In the genomic region with DNA sequence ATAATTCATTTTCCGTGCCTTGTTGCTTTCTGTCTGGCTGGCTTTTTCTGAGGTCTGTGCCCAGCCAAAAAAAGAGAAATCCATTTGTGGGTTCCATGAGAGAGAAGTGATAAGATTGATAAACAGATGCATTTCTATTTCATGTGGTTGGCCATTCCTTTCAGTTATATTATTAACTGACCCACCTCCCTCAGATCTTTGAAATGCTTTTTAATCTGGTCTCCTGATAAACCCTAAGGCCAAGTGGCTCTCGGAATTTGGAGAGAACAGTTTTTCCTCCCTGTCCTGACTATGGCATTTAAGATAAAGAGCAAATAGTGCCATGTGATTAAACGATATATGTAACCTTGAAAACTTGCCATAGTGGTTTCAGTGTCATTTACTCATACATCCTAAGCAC, we compare ENCODE assay signal across 28 cellular contexts.
"Had no signal": no experiment of that assay in that cellular context is flagged by ENCODE, and none has a peak within 500 bp of the region (broad histone marks: within the 10 kb centered on the region; RNA-seq: fewer than 3 reads in every experiment).

No MANE protein-coding gene starts in this region.

- H3K4me3 Mint-ChIP-seq: effector memory CD8-positive, alpha-beta T cell; endodermal cell; naive B cell had no signal

- H3K27ac ChIP-seq: coronary artery, dorsolateral prefrontal cortex, epithelial cell of prostate, esophagus squamous epithelium, foreskin keratinocyte, gastroesophageal sphincter, heart right ventricle, left lung, lower lobe of right lung had no signal

- H3K27ac Mint-ChIP-seq: effector memory CD8-positive, alpha-beta T cell; endodermal cell had no signal

- H3K9me3 Mint-ChIP-seq: effector memory CD8-positive, alpha-beta T cell had no signal

- H3K27me3 ChIP-seq: foreskin keratinocyte, gastroesophageal sphincter, heart right ventricle, left lung had no signal

- H3K4me1 Mint-ChIP-seq: naive B cell had no signal

- ATAC-seq: effector memory CD8-positive, alpha-beta T cell; esophagus mucosa; foreskin keratinocyte; gastroesophageal sphincter; heart right ventricle; left cardiac atrium; left lung; left ventricle myocardium superior; lower lobe of right lung had no signal

- DNase-seq: dermis blood vessel endothelial cell; dorsolateral prefrontal cortex; effector CD4-positive, alpha-beta T cell; effector memory CD8-positive, alpha-beta T cell; endodermal cell; erythroblast; esophagus squamous epithelium; foreskin keratinocyte; glutamatergic neuron; head of caudate nucleus; heart right ventricle; hippocampal formation; left cardiac atrium; left lung; left ventricle myocardium superior; lower lobe of right lung; mesenchymal stem cell; midbrain; naive B cell had no signal

- H3K9me3 ChIP-seq: esophagus squamous epithelium, gastroesophageal sphincter, heart right ventricle, lower lobe of right lung had no signal

- H3K4me3 ChIP-seq: coronary artery, dorsolateral prefrontal cortex, esophagus squamous epithelium, gastroesophageal sphincter, heart right ventricle, left lung, lower lobe of right lung had no signal

- FAIRE-seq: colon, endometrium, frontal cortex, islet of Langerhans, keratinocyte had no signal

- H3K36me3 ChIP-seq: esophagus squamous epithelium, gastroesophageal sphincter, heart right ventricle, left lung, lower lobe of right lung had no signal
